In the genomic region with DNA sequence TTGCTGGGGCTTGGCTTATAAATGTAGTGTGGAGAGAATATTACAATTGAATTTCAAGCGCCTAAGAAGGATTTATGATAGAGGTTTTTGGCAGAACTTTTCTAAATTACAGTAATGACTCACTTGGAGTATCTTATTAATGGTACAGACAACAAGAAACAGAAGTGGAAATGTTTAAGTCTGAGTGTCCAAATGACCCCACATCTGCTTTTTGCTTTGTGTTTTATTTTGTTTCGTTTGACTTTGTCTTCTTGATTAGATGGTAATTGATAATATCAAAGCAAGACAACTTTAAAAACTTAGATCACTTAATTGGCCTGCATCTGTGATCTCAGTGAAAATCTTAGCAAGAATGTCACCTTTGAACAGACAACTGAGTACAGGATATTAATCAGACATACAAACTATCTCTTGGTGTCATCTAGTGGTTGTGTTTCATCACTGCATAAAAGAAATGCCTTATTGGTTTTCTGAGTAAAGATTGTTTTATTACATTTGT, we compare ENCODE assay signal across 8 cellular contexts.
DNase-seq lines count a peak whose midpoint lies in the region; TF ChIP-seq lines count a peak whose summit lies in the region.

No MANE protein-coding gene starts in this region.

- H3K9me3 ChIP-seq in thyroid gland = no peaks in the 10 kb centered on the region
- no peaks in the 10 kb centered on the region for H3K9me3 ChIP-seq in stomach

- H3K27me3 ChIP-seq in dorsolateral prefrontal cortex (no peaks in the 10 kb centered on the region), thyroid gland (no peaks in the 10 kb centered on the region), stomach (no peaks in the 10 kb centered on the region)

- intact Hi-C loops in dorsolateral prefrontal cortex (cut with DNase I) (no loop called here), thyroid gland (cut with DNase I) (no loop called here), stomach (cut with DNase I; ENCODE audit: low total_unique reads) (no loop called here)

- H3K36me3 ChIP-seq in thyroid gland (no peaks in the 10 kb centered on the region), stomach (no peaks in the 10 kb centered on the region)

- no peaks in the 10 kb centered on the region for H3K4me1 ChIP-seq in thyroid gland
- H3K4me1 ChIP-seq in stomach = no peaks in the 10 kb centered on the region

- TF ChIP-seq EP300 in stomach (IDR thresholded peaks at IDR 0.05) = no peak

- TF ChIP-seq CTCF in dorsolateral prefrontal cortex (IDR thresholded peaks at IDR 0.05 in 54 of 56, conservative IDR thresholded peaks at IDR 0.05 in 2 of 56; ENCODE audit: low read depth in 1 of 56, partially characterized antibody in 56 of 56) = peak in 47 of 56 donors; percentile 18 to 61 (median 38)
- peak in 4 of 6 experiments; percentile 3 to 59 (median 50) for TF ChIP-seq CTCF in thyroid gland (IDR thresholded peaks at IDR 0.05)
- peak in 2 of 7 experiments; percentile 14 to 25 for TF ChIP-seq CTCF in stomach (IDR thresholded peaks at IDR 0.05)

- H3K4me3 ChIP-seq in dorsolateral prefrontal cortex (no peak overlapping the region), thyroid gland (replicated peaks in 1 of 3) (no peak overlapping the region), stomach (no peak overlapping the region)

- H3K27ac ChIP-seq in dorsolateral prefrontal cortex (no peak overlapping the region), thyroid gland (no peak overlapping the region), stomach (no peak overlapping the region)

- 56 to 67% methylated on average over 2 of the region's 2 CpGs for WGBS in thyroid gland, 2 donors
- WGBS in stomach, 5 donors = 51 to 59% (median 57%) methylated on average over 2 of the region's 2 CpGs

- DNase-seq in NCI-H2107 treated with DMSO at 0.1 percent for 48 hours (lab: John Stamatoyannopoulos, UW; ENCODE audit: unreplicated experiment) = peak; percentile 76
- DNase-seq in NCI-H2107 (lab: John Stamatoyannopoulos, UW) = no peak
- peak; percentile 27 for DNase-seq in NCI-H2227 treated with DMSO at 0.1 percent for 48 hours (lab: John Stamatoyannopoulos, UW)
- no peak for DNase-seq in dorsolateral prefrontal cortex
- no peak for DNase-seq in thyroid gland
- DNase-seq in stomach = no peak
- DNase-seq in HK-2 (ENCODE audit: unreplicated experiment) = no peak
- DNase-seq in D341Med (ENCODE audit: low spot score) = no peak

- no peak for TF ChIP-seq POLR2A in thyroid gland (IDR thresholded peaks at IDR 0.05)
- TF ChIP-seq POLR2A in stomach (IDR thresholded peaks at IDR 0.05) = no peak

Comparison
In these comparisons a context has a peak if more than half of its experiments do, and no peak if none do; other contexts are left out.
1. DNase-seq: peak in NCI-H2107 treated with DMSO at 0.1 percent for 48 hours (single experiment) and NCI-H2227 treated with DMSO at 0.1 percent for 48 hours (single experiment); none in NCI-H2107 (single experiment), dorsolateral prefrontal cortex (0 of 10), thyroid gland (0 of 2), stomach (single experiment), HK-2 (single experiment) and D341Med (single experiment).